17 cellular contexts compared by ENCODE assay signal in the genomic region with DNA sequence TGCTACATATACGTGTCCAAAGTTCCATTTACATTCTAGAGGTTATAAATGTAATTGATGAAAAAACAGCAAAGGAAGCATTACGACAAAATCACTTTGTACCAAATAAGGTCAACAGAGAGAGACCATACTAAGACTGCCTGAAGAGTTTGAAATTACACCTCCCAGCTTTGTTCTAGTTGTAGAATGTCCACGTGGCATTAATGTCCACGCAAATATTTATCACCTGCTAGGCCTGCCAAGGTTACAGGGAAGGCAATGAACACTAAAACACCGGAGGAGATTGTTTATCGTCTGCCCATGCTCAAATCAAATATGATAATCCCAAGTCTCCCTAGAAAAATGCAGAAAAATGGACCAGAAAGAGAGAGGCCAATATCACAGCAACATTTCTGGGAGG.
"Had no signal": no experiment of that assay in that cellular context is flagged by ENCODE, and none has a peak within 500 bp of the region (broad histone marks: within the 10 kb centered on the region; RNA-seq: fewer than 3 reads in every experiment).

No MANE protein-coding gene starts in this region.

- H3K27me3 ChIP-seq: esophagus squamous epithelium, testis had no signal

- H3K4me3 ChIP-seq: esophagus squamous epithelium, testis had no signal

- ATAC-seq: effector memory CD8-positive, alpha-beta T cell; right cardiac atrium; stimulated activated naive CD8-positive, alpha-beta T cell treated with anti-CD3 and anti-CD28 coated beads, Interleukin-15, amount 100 ng/mL, for 72 hours; WTC11 had no signal

- H3K27ac ChIP-seq: esophagus squamous epithelium, testis had no signal

- DNase-seq: activated CD4-positive, alpha-beta memory T cell treated with anti-CD3 and anti-CD28 coated beads for 36 hours; activated CD4-positive, alpha-beta T cell treated with anti-CD3 and anti-CD28 coated beads for 4 hours; activated naive CD8-positive, alpha-beta T cell treated with anti-CD3 and anti-CD28 coated beads for 36 hours; activated T-cell treated with anti-CD3 and anti-CD28 coated beads for 4 hours; amygdala; caudate nucleus; effector memory CD8-positive, alpha-beta T cell; esophagus squamous epithelium; nephron progenitor cell; occipital lobe; right cardiac atrium; small intestine; stimulated activated CD4-positive, alpha-beta T cell treated with anti-CD3 and anti-CD28 coated beads, Interleukin-15, amount 100 ng/mL, for 24 hours; stimulated activated CD4-positive, alpha-beta T cell treated with anti-CD3 and anti-CD28 coated beads, Interleukin-2, amount 100 ng/mL, for 48 hours; stimulated activated naive CD8-positive, alpha-beta T cell treated with anti-CD3 and anti-CD28 coated beads, Interleukin-15, amount 100 ng/mL, for 72 hours; testis had no signal

- H3K9me3 ChIP-seq: esophagus squamous epithelium, testis had no signal

- H3K36me3 ChIP-seq: esophagus squamous epithelium had no signal
